Comparison of ENCODE assay signal across 16 cellular contexts in the genomic region with DNA sequence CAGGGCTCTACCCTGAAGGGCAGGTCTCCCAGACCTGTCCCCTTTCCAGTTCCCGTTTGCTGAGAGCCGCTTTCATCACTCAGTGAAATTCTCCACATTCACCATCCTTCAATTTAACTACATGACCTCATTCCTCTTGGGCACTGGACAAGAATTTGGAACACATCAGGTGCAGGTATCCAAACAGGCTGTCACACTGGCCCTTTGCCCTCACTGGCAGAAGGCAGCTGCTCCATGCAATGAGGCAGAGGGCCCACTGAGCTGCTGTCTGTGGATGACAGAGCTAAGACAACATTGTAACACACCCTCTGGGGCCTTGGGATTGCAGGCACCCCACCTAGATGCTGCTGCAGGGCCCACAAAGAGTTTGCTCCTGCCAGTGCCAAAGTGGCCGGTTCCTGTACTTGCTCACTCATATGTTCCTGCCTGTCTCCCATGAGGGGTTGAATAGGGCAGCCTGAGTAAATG. TPM values are rescaled to one million over a fixed set of nuclear protein-coding genes. Genes with fewer than 3 reads are reported as not detected.
"Had no signal": no experiment of that assay in that cellular context is flagged by ENCODE, and none has a peak within 500 bp of the region (broad histone marks: within the 10 kb centered on the region; RNA-seq: fewer than 3 reads in every experiment).

No MANE protein-coding gene starts in this region.

- H3K9me3 Mint-ChIP-seq: endodermal cell; stimulated activated memory B cell treated with anti-CD40 and anti-IgM and Interleukin-4, amounts not matched to agents 10 μg/mL and 1 μg/mL and 100 μg/mL, for 72 hours had no signal

- H3K4me1 ChIP-seq: sigmoid colon had no signal

- H3K36me3 ChIP-seq: sigmoid colon had no signal

- H3K4me3 ChIP-seq: dorsolateral prefrontal cortex, sigmoid colon had no signal

- H3K9me3 ChIP-seq: sigmoid colon had no signal

- H3K27me3 ChIP-seq: dorsolateral prefrontal cortex, sigmoid colon had no signal

- H3K27me3 Mint-ChIP-seq: stimulated activated memory B cell treated with anti-CD40 and anti-IgM and Interleukin-4, amounts not matched to agents 10 μg/mL and 1 μg/mL and 100 μg/mL, for 72 hours had no signal

- ATAC-seq: stimulated activated memory B cell treated with anti-CD40 and anti-IgM and Interleukin-4, amounts not matched to agents 10 μg/mL and 1 μg/mL and 100 μg/mL, for 72 hours had no signal

- H3K27ac Mint-ChIP-seq: endodermal cell; stimulated activated memory B cell treated with anti-CD40 and anti-IgM and Interleukin-4, amounts not matched to agents 10 μg/mL and 1 μg/mL and 100 μg/mL, for 72 hours had no signal

- DNase-seq: activated CD4-positive, CD25-positive, alpha-beta regulatory T cell treated with anti-CD3 and anti-CD28 coated beads, Interleukin-2, amount 50 U/mL, for 72 hours; activated naive CD4-positive, alpha-beta T cell; activated T-cell treated with anti-CD3 and anti-CD28 coated beads for 4 hours; aorta; endodermal cell; erythroblast; hippocampal formation; kidney; sigmoid colon; stimulated activated CD4-positive, alpha-beta T cell treated with anti-CD3 and anti-CD28 coated beads, Interleukin-12 subunit alpha, Interleukin-12 subunit beta, amount 100 ng/mL, for 4 hours; stimulated activated CD4-positive, alpha-beta T cell treated with anti-CD3 and anti-CD28 coated beads, Interleukin-2, amount 100 ng/mL, for 24 hours had no signal

- H3K36me3 Mint-ChIP-seq: stimulated activated memory B cell treated with anti-CD40 and anti-IgM and Interleukin-4, amounts not matched to agents 10 μg/mL and 1 μg/mL and 100 μg/mL, for 72 hours had no signal

- H3K4me3 Mint-ChIP-seq: endodermal cell; stimulated activated memory B cell treated with anti-CD40 and anti-IgM and Interleukin-4, amounts not matched to agents 10 μg/mL and 1 μg/mL and 100 μg/mL, for 72 hours had no signal

- H3K4me1 Mint-ChIP-seq: stimulated activated memory B cell treated with anti-CD40 and anti-IgM and Interleukin-4, amounts not matched to agents 10 μg/mL and 1 μg/mL and 100 μg/mL, for 72 hours had no signal

- H3K27ac ChIP-seq: dorsolateral prefrontal cortex, sigmoid colon had no signal

RNA-seq across cellular contexts. Expression of gene ACTL7B, which starts 55.1 kb away (rescaled TPM):
- total RNA-seq: aorta, endodermal cell, kidney, osteocyte had no signal
- polyA plus RNA-seq: aorta, liver, neural cell, sigmoid colon had no signal
